Comparison of ENCODE assay signal across 16 cellular contexts in genomic region chr1:230821346-230821745, GRCh38.
"Had no signal": no experiment of that assay in that cellular context is flagged by ENCODE, and none has a peak within 500 bp of the region (broad histone marks: within the 10 kb centered on the region; RNA-seq: fewer than 3 reads in every experiment).

No MANE protein-coding gene starts in this region.

- H3K27ac ChIP-seq: epithelial cell of prostate, parathyroid adenoma, SK-N-MC, thyroid gland, WERI-Rb-1 had no signal

- H3K4me3 ChIP-seq: SK-N-MC, smooth muscle cell, thyroid gland had no signal

- H3K9me3 Mint-ChIP-seq: activated naive CD8-positive, alpha-beta T cell treated with anti-CD3 and anti-CD28 coated beads, Interleukin-2, amount 10 ng/mL, durations not matched to agents 7 days and 5 days; activated T-helper 17 cell treated with anti-CD3 and anti-CD28 coated beads, Interleukin-2, amount 50 U/mL, for 72 hours; central memory CD8-positive, alpha-beta T cell; effector memory CD8-positive, alpha-beta T cell; stimulated activated naive B cell treated with anti-CD40 and anti-IgM and Interleukin-4, amounts not matched to agents 10 μg/mL and 1 μg/mL and 100 μg/mL, for 72 hours had no signal

- H3K36me3 ChIP-seq: thyroid gland, WERI-Rb-1 had no signal

- H3K4me1 Mint-ChIP-seq: activated naive CD8-positive, alpha-beta T cell treated with anti-CD3 and anti-CD28 coated beads, Interleukin-2, amount 10 ng/mL, durations not matched to agents 7 days and 5 days; activated T-helper 17 cell treated with anti-CD3 and anti-CD28 coated beads, Interleukin-2, amount 50 U/mL, for 72 hours; central memory CD8-positive, alpha-beta T cell; stimulated activated naive B cell treated with anti-CD40 and anti-IgM and Interleukin-4, amounts not matched to agents 10 μg/mL and 1 μg/mL and 100 μg/mL, for 72 hours had no signal

- H3K27me3 Mint-ChIP-seq: brain had no signal

- H3K36me3 Mint-ChIP-seq: activated naive CD8-positive, alpha-beta T cell treated with anti-CD3 and anti-CD28 coated beads, Interleukin-2, amount 10 ng/mL, durations not matched to agents 7 days and 5 days; brain; stimulated activated naive B cell treated with anti-CD40 and anti-IgM and Interleukin-4, amounts not matched to agents 10 μg/mL and 1 μg/mL and 100 μg/mL, for 72 hours had no signal

- H3K4me3 Mint-ChIP-seq: activated naive CD8-positive, alpha-beta T cell treated with anti-CD3 and anti-CD28 coated beads, Interleukin-2, amount 10 ng/mL, durations not matched to agents 7 days and 5 days; activated T-helper 17 cell treated with anti-CD3 and anti-CD28 coated beads, Interleukin-2, amount 50 U/mL, for 72 hours; brain; central memory CD8-positive, alpha-beta T cell; effector memory CD8-positive, alpha-beta T cell; stimulated activated naive B cell treated with anti-CD40 and anti-IgM and Interleukin-4, amounts not matched to agents 10 μg/mL and 1 μg/mL and 100 μg/mL, for 72 hours had no signal

- DNase-seq: activated CD4-positive, alpha-beta T cell treated with anti-CD3 and anti-CD28 coated beads, Interleukin-2, amount 50 U/mL, for 48 hours; activated naive CD4-positive, alpha-beta T cell treated with Interleukin-2 at 50 U/mL for 16 hours; activated naive CD8-positive, alpha-beta T cell treated with anti-CD3 and anti-CD28 coated beads, Interleukin-2, amount 10 ng/mL, durations not matched to agents 7 days and 5 days; effector memory CD8-positive, alpha-beta T cell; foreskin melanocyte; stimulated activated CD4-positive, alpha-beta T cell treated with anti-CD3 and anti-CD28 coated beads, Interleukin-4, amount 100 ng/mL, for 4 hours; stimulated activated naive B cell treated with anti-CD40 and anti-IgM and Interleukin-4, amounts not matched to agents 10 μg/mL and 1 μg/mL and 100 μg/mL, for 72 hours; WERI-Rb-1 had no signal

- H3K27me3 ChIP-seq: thyroid gland had no signal

- H3K4me1 ChIP-seq: parathyroid adenoma had no signal

- ATAC-seq: activated T-helper 17 cell treated with anti-CD3 and anti-CD28 coated beads, Interleukin-2, amount 50 U/mL, for 72 hours; effector memory CD8-positive, alpha-beta T cell; stimulated activated naive B cell treated with anti-CD40 and anti-IgM and Interleukin-4, amounts not matched to agents 10 μg/mL and 1 μg/mL and 100 μg/mL, for 72 hours had no signal

- H3K9me3 ChIP-seq: thyroid gland had no signal

- H3K27ac Mint-ChIP-seq: activated naive CD8-positive, alpha-beta T cell treated with anti-CD3 and anti-CD28 coated beads, Interleukin-2, amount 10 ng/mL, durations not matched to agents 7 days and 5 days; activated T-helper 17 cell treated with anti-CD3 and anti-CD28 coated beads, Interleukin-2, amount 50 U/mL, for 72 hours; effector memory CD8-positive, alpha-beta T cell; stimulated activated naive B cell treated with anti-CD40 and anti-IgM and Interleukin-4, amounts not matched to agents 10 μg/mL and 1 μg/mL and 100 μg/mL, for 72 hours had no signal
